Comparison of ENCODE assay signal across 8 cellular contexts in genomic region chr3:49539659-49540560, GRCh38. TPM values are rescaled to one million over a fixed set of nuclear protein-coding genes. Genes with fewer than 3 reads are reported as not detected.
DNase-seq lines count a peak whose midpoint lies in the region; ATAC-seq, FAIRE-seq and TF ChIP-seq lines count a peak whose summit lies in the region.

No MANE protein-coding gene starts in this region.

- no peak overlapping the region for H3K14ac ChIP-seq in H1 (ENCODE audit: insufficient read length)

- peak overlapping the region in 2 of 4 experiments; percentile 47 to 54; a peak in 4 of 7 replicates for H3K9ac ChIP-seq in H1 (replicated peaks in 1 of 4; ENCODE audit: extremely low read depth in 1 of 4, low read depth in 3 of 4, low read length in 3 of 4)

- H3K4me1 ChIP-seq in H1 (replicated peaks in 1 of 4; ENCODE audit: control insufficient read depth in 3 of 4, insufficient read depth in 4 of 4, low read length in 3 of 4), result peaks cover 0 to 21% (median 3%) of the 10 kb centered on the region in 4 experiments; a peak in 6 of 7 replicates

- no peak overlapping the region for H2BK20ac ChIP-seq in H1 (ENCODE audit: low read length)

- peak; percentile 89 for ATAC-seq in GM21381 (IDR thresholded peaks at IDR 0.05; ENCODE audit: unreplicated experiment)
- ATAC-seq in activated CD8-positive, alpha-beta memory T cell treated with anti-CD3 and anti-CD28 coated beads, Interleukin-2, amount 10 ng/mL, durations not matched to agents 7 days and 5 days, result peak; percentile 92

- H3K4me2 ChIP-seq in H1 (ENCODE audit: insufficient read depth in 1 of 2, low read depth in 2 of 2, low read length in 2 of 2), result peak overlapping the region; percentile 78 to 88

- peak overlapping the region; percentile 34 for H4K5ac ChIP-seq in H1 (ENCODE audit: insufficient read length, low read depth, low read length)

- CTCF ChIA-PET in Calu3 (lab: Charles Lee) (interaction anchor here (0.6 to 1.9 kb wide), 15 partner anchors 8 to 552 kb away, joined by 3 to 102 read pairs (median 6); partner anchors contain the start of genes BSN, DAG1 and INKA1), H1 (lab: Charles Lee; ENCODE audit: partially characterized antibody) (interaction anchor here (0.6 to 5.8 kb wide), 52 partner anchors 9 to 520 kb away, joined by 3 to 159 read pairs (median 5); partner anchors contain the start of genes BSN and DAG1)
- CTCF ChIA-PET in activated CD8-positive, alpha-beta memory T cell treated with anti-CD3 and anti-CD28 coated beads, Interleukin-2, amount 10 ng/mL, durations not matched to agents 7 days and 5 days (lab: Charles Lee), result interaction anchor here (0.6 to 5.8 kb wide), 61 partner anchors 9 to 762 kb away, joined by 3 to 272 read pairs (median 7); partner anchors contain the start of genes AMIGO3, BSN, DAG1 and GMPPB

- H2AK5ac ChIP-seq in H1 (ENCODE audit: low read depth, low read length), result no peak overlapping the region

- no peak overlapping the region for H3K4ac ChIP-seq in H1 (replicated peaks; ENCODE audit: insufficient read length, low read depth, low read length)

- no TSS peak for BruUV-seq in Calu3 (replicated peaks; lab: Mats Ljungman, UMichigan)

- no peaks in the 10 kb centered on the region for H3K4me1 Mint-ChIP-seq in Calu3 (ENCODE audit: low read depth, unreplicated experiment)
- peaks cover 3% of the 10 kb centered on the region for H3K4me1 Mint-ChIP-seq in activated CD8-positive, alpha-beta memory T cell treated with anti-CD3 and anti-CD28 coated beads, Interleukin-2, amount 10 ng/mL, durations not matched to agents 7 days and 5 days

- H4K91ac ChIP-seq in H1 (replicated peaks; ENCODE audit: insufficient read length, low read length), result peak overlapping the region; percentile 62

- H3K56ac ChIP-seq in H1 (replicated peaks; ENCODE audit: insufficient read length, low read depth, low read length), result no peak overlapping the region

- no peaks in the 10 kb centered on the region for H3K36me3 Mint-ChIP-seq in Calu3 (ENCODE audit: insufficient read depth, unreplicated experiment)
- no peaks in the 10 kb centered on the region for H3K36me3 Mint-ChIP-seq in activated CD8-positive, alpha-beta memory T cell treated with anti-CD3 and anti-CD28 coated beads, Interleukin-2, amount 10 ng/mL, durations not matched to agents 7 days and 5 days

- no peaks in the 10 kb centered on the region for H3K9me3 Mint-ChIP-seq in Calu3 (ENCODE audit: low read depth, unreplicated experiment)
- H3K9me3 Mint-ChIP-seq in activated CD8-positive, alpha-beta memory T cell treated with anti-CD3 and anti-CD28 coated beads, Interleukin-2, amount 10 ng/mL, durations not matched to agents 7 days and 5 days (ENCODE audit: low read depth), result no peaks in the 10 kb centered on the region

- H4K20me1 ChIP-seq in H1 (replicated peaks in 1 of 2; ENCODE audit: control insufficient read depth in 1 of 2, insufficient read depth in 2 of 2, low read length in 2 of 2), result peaks cover 0 to 7% of the 10 kb centered on the region in 2 experiments

- no peaks in the 10 kb centered on the region for H3K36me3 ChIP-seq in H1 (ENCODE audit: control insufficient read depth in 2 of 4, insufficient read depth in 4 of 4, low read length in 3 of 4)

- H3K18ac ChIP-seq in H1 (ENCODE audit: extremely low read depth, low read length), result peak overlapping the region; percentile 72; the same call in 1 of the 2 replicates

- H3K4me3 ChIP-seq in H1 (ENCODE audit: extremely low read depth in 1 of 4, insufficient read depth in 2 of 4, low read depth in 3 of 4, low read length in 4 of 4), result peak overlapping the region; percentile 26 to 71 (median 60)

- no peak overlapping the region for H2BK15ac ChIP-seq in H1 (ENCODE audit: low read length)

- peak overlapping the region; percentile 66 for H3K4me3 Mint-ChIP-seq in Calu3 (ENCODE audit: low read depth, unreplicated experiment)
- peak overlapping the region; percentile 68 for H3K4me3 Mint-ChIP-seq in activated CD8-positive, alpha-beta memory T cell treated with anti-CD3 and anti-CD28 coated beads, Interleukin-2, amount 10 ng/mL, durations not matched to agents 7 days and 5 days

- WGBS in H1 (ENCODE audit: extremely low coverage in 1 of 2, insufficient coverage in 1 of 2, insufficient read length in 1 of 2, insufficient replicate concordance in 2 of 2, low coverage in 1 of 2, low lambda C conversion rate in 2 of 2, missing lambda C conversion rate in 1 of 2), 2 experiments, result 4% methylated on average over 41 of the region's 63 CpGs; no CpG with 5 or more reads in 1 of the 2 experiments

- H3K79me1 ChIP-seq in H1 (ENCODE audit: low read depth, low read length), result no peaks in the 10 kb centered on the region

- no peak for FAIRE-seq in H1 (lab: Jason Lieb, UNC)

- TF ChIP-seq EP300 in H1 (IDR thresholded peaks at IDR 0.05; ENCODE audit: borderline replicate concordance in 1 of 2, low read depth in 2 of 2, low read length in 2 of 2), result no peak

- peak in 1 of 2 experiments; percentile 64; a peak in 2 of 3 replicates for TF ChIP-seq POLR2A in H1 (IDR thresholded peaks at IDR 0.05; ENCODE audit: control extremely low read depth in 1 of 2, low read depth in 2 of 2, low read length in 2 of 2)

- H3K79me2 ChIP-seq in H1 (ENCODE audit: control insufficient read depth in 1 of 2, insufficient read depth in 2 of 2, low read length in 2 of 2), result no peaks in the 10 kb centered on the region

- H2AFZ ChIP-seq in H1 (ENCODE audit: low read length), result peak overlapping the region; percentile 88

- H3K23me2 ChIP-seq in H1 (ENCODE audit: low read depth, low read length), result peaks cover 3% of the 10 kb centered on the region; the same call in 1 of the 2 replicates

- H4K8ac ChIP-seq in H1 (ENCODE audit: extremely low read depth, insufficient read depth, low read length), result peak overlapping the region; percentile 84

- TF ChIP-seq CTCF in Calu3 (IDR thresholded peaks at IDR 0.05; ENCODE audit: unreplicated experiment), result peak; percentile 64
- peak in 2 of 3 experiments; percentile 88 to 96; a peak in 3 of 4 replicates for TF ChIP-seq CTCF in H1 (IDR thresholded peaks at IDR 0.05; ENCODE audit: control extremely low read depth in 1 of 3, insufficient read depth in 1 of 3, low read depth in 1 of 3, low read length in 3 of 3)

- peak; percentile 95 for DNase-seq in Calu3
- peak in 75 of 76 experiments; percentile 29 to 94 (median 86) for DNase-seq in HUDEP-2 (lab: John Stamatoyannopoulos, UW; ENCODE audit: unreplicated experiment in 76 of 76)
- peak; percentile 91 for DNase-seq in NOMO-1 treated with DMSO at 0.1 percent for 48 hours (lab: John Stamatoyannopoulos, UW; ENCODE audit: unreplicated experiment)
- peak; percentile 93 for DNase-seq in activated CD8-positive, alpha-beta memory T cell treated with anti-CD3 and anti-CD28 coated beads, Interleukin-2, amount 10 ng/mL, durations not matched to agents 7 days and 5 days
- DNase-seq in H1 (ENCODE audit: low read depth in 1 of 2, low spot score in 2 of 2), result peak; percentile 87 to 99
- peak; percentile 98 for DNase-seq in mesenteric fat pad (ENCODE audit: low spot score)
- peak; percentile 90 for DNase-seq in stimulated activated CD8-positive, alpha-beta memory T cell treated with anti-CD3 and anti-CD28 coated beads, Interleukin-15, amount 100 ng/mL, for 1 hour (ENCODE audit: low read depth)

- H2BK5ac ChIP-seq in H1 (ENCODE audit: low read depth, low read length), result peak overlapping the region; percentile 56; the same call in 1 of the 2 replicates

- intact Hi-C loops in Calu3 (cut with micrococcal nuclease; ENCODE audit: unreplicated experiment), result loop anchor here (1.0 kb wide), 1 partner anchor 133 kb away; no protein-coding TSS in a partner anchor

- no peaks in the 10 kb centered on the region for H3K27me3 ChIP-seq in H1 (replicated peaks in 1 of 4; ENCODE audit: control insufficient read depth in 3 of 4, extremely low read depth in 1 of 4, insufficient read depth in 3 of 4, low read length in 3 of 4)

- POLR2A ChIA-PET in H1 (lab: Charles Lee; ENCODE audit: partially characterized antibody), result interaction anchor here (0.6 to 2.7 kb wide), 17 partner anchors 12 to 199 kb away, joined by 3 to 21 read pairs (median 4); partner anchors contain the start of genes BSN, DAG1 and USP4

- peak; percentile 96 for TF ChIP-seq RAD21 in H1 (IDR thresholded peaks at IDR 0.05 in 1 of 2, conservative IDR thresholded peaks at IDR 0.05 in 1 of 2; ENCODE audit: low read depth in 2 of 2, low read length in 2 of 2)

- no peak overlapping the region for H3K23ac ChIP-seq in H1 (ENCODE audit: insufficient read length)

- H3K27ac ChIP-seq in H1 (ENCODE audit: low read depth, low read length), result no peak overlapping the region

- H3K9me3 ChIP-seq in H1 (ENCODE audit: insufficient read depth in 2 of 2, low read depth in 1 of 2, low read length in 1 of 2), result no peaks in the 10 kb centered on the region

- no peak overlapping the region for H2BK120ac ChIP-seq in H1 (replicated peaks; ENCODE audit: low read depth, low read length)

- H3K27ac Mint-ChIP-seq in Calu3 (ENCODE audit: unreplicated experiment), result no peak overlapping the region
- peak overlapping the region; percentile 28 for H3K27ac Mint-ChIP-seq in activated CD8-positive, alpha-beta memory T cell treated with anti-CD3 and anti-CD28 coated beads, Interleukin-2, amount 10 ng/mL, durations not matched to agents 7 days and 5 days

- peaks cover 25% of the 10 kb centered on the region for H3K27me3 Mint-ChIP-seq in Calu3 (ENCODE audit: unreplicated experiment)
- H3K27me3 Mint-ChIP-seq in activated CD8-positive, alpha-beta memory T cell treated with anti-CD3 and anti-CD28 coated beads, Interleukin-2, amount 10 ng/mL, durations not matched to agents 7 days and 5 days, result peaks cover 17% of the 10 kb centered on the region

- no peak overlapping the region for H2BK12ac ChIP-seq in H1 (ENCODE audit: low read depth, low read length)

TF ChIP-seq in H1, 55 proteins besides CTCF, POLR2A, EP300 and RAD21 (continues in another document):
- TF ChIP-seq RBBP5 (IDR thresholded peaks at IDR 0.05; ENCODE audit: borderline replicate concordance, low read depth, low read length), result no peak
- TF ChIP-seq, protein P1, sequence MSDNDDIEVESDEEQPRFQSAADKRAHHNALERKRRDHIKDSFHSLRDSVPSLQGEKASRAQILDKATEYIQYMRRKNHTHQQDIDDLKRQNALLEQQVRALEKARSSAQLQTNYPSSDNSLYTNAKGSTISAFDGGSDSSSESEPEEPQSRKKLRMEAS (IDR thresholded peaks at IDR 0.05), result peak; percentile 34
- no peak for TF ChIP-seq EGR1 (IDR thresholded peaks at IDR 0.05; ENCODE audit: borderline replicate concordance, low read depth, low read length)

RNA-seq across cellular contexts. Expression of gene BSN, which starts 14.4 kb away (rescaled TPM):
- total RNA-seq in Calu3 (2022) (0.71 and 0.92 TPM in 2 replicates), mesenteric fat pad (0.16 TPM)
- total RNA-seq in activated CD8-positive, alpha-beta memory T cell treated with anti-CD3 and anti-CD28 coated beads, Interleukin-2, amount 10 ng/mL, durations not matched to agents 7 days and 5 days, result under 1 TPM; 0.12 TPM
- 2.9 and 3.0 TPM in 2 replicates for total RNA-seq in H1 (2021; fragmentation: NEBNext Ultra II Directional; extraction: Animal tissue kit (Norgen Biotek cat#: 25700))
- polyA plus RNA-seq in H1 (2011; rRNA removed), result 0.60 and 0.83 TPM in 2 replicates
- 0.45 TPM for polyA plus RNA-seq in H1 (2011; cell fraction: cytosol; rRNA removed)
- 1.6 TPM for polyA plus RNA-seq in H1 (2011; cell fraction: nucleus; rRNA removed)
- polyA plus RNA-seq in H1 (2012, experiment 1 of 2), result 1.0 to 1.4 TPM (median 1.3 TPM) in 4 replicates
- polyA plus RNA-seq in H1 (2012, experiment 2 of 2), result 0.85 TPM
- polyA plus RNA-seq in H1 (2013, experiment 1 of 2), result 0.87 TPM
- 0.88 TPM for polyA plus RNA-seq in H1 (2013, experiment 2 of 2)
- 1.5 and 1.9 TPM in 2 replicates for polyA minus RNA-seq in H1 (2011; rRNA and poly(A)+ RNA removed)
- 1.8 TPM for polyA minus RNA-seq in H1 (2011; cell fraction: cytosol; rRNA and poly(A)+ RNA removed)
- polyA minus RNA-seq in H1 (2011; cell fraction: nucleus; rRNA and poly(A)+ RNA removed), result 2.5 TPM
